In the genomic region with DNA sequence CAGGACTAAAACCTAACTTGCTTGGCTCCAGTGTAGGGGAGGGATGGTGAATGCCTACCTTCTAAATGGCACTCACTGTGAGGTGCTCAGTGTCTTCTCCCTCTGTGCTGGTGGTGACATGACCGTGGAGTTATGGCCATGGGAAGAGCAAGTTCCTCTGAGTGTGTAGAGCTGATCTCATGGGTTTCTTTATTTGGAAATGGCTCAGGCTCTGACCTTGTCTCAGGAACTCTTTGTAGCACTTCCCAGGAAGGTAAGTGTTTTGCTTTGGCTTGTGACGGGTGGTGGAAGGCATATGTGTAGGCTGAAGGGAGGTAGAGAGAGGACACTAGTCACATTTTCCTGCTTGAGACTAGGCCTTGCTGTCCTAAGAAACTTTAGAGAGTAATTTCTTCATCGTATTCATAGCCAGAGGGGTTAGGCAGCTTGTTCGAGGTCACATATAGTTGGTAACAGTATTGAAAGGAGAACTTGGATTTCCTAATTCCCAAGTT, we compare ENCODE assay signal across 11 cellular contexts. TPM values are rescaled to one million over a fixed set of nuclear protein-coding genes. Genes with fewer than 3 reads are reported as not detected.
DNase-seq lines count a peak whose midpoint lies in the region; ATAC-seq, FAIRE-seq and TF ChIP-seq lines count a peak whose summit lies in the region.
"Had no signal": no experiment of that assay in that cellular context is flagged by ENCODE, and none has a peak within 500 bp of the region (broad histone marks: within the 10 kb centered on the region; RNA-seq: fewer than 3 reads in every experiment).

No MANE protein-coding gene starts in this region.

- H3K4me1 ChIP-seq in A549 = peaks cover 93% of the 10 kb centered on the region
- H3K4me1 ChIP-seq in mononuclear cell (ENCODE audit: insufficient read depth, low read length) = peaks cover 92% of the 10 kb centered on the region

- peak overlapping the region; percentile 62 to 85 (median 73) for H3K4me3 Mint-ChIP-seq in IgD-negative memory B cell

- H3K9me3 Mint-ChIP-seq in IgD-negative memory B cell = no peaks in the 10 kb centered on the region

- FAIRE-seq in A549 (lab: Jason Lieb, UNC) (no peak), bronchial epithelial cell (lab: Jason Lieb, UNC) (peak; percentile 70), RCC 7860 (lab: Jason Lieb, UNC) (no peak), frontal cortex (lab: Jason Lieb, UNC) (no peak)

- H3K27me3 Mint-ChIP-seq in IgD-negative memory B cell = no peaks in the 10 kb centered on the region

- CTCF ChIA-PET in A549 (lab: Yijun Ruan, JAX) = interaction anchor here (1.0 to 1.2 kb wide), 2 partner anchors 79 to 145 kb away, joined by 3 read pairs; no protein-coding TSS in a partner anchor

- no peak for TF ChIP-seq POLR2A in A549 (IDR thresholded peaks at IDR 0.05; ENCODE audit: low read length)

- peak overlapping the region; percentile 25 to 74 (median 32) for H3K27ac Mint-ChIP-seq in IgD-negative memory B cell

- no peak overlapping the region for H3K4me3 ChIP-seq in A549
- no peak overlapping the region for H3K4me3 ChIP-seq in bronchial epithelial cell (ENCODE audit: low read depth, low read length)
- H3K4me3 ChIP-seq in mononuclear cell (ENCODE audit: low read length) = peak overlapping the region; percentile 9
- H3K4me3 ChIP-seq in WERI-Rb-1 (ENCODE audit: low read depth, low read length) = no peak overlapping the region

- DNase-seq in A549 (ENCODE audit: low read depth in 1 of 2, low spot score in 1 of 2) (no peak), bronchial epithelial cell (ENCODE audit: low read depth) (no peak), RCC 7860 (ENCODE audit: low spot score) (no peak), frontal cortex (ENCODE audit: low spot score in 2 of 2) (no peak), WERI-Rb-1 (no peak), NCI-H1105 treated with DMSO at 0.1 percent for 48 hours (lab: John Stamatoyannopoulos, UW) (no peak)
- DNase-seq: cerebellar nuclear complex, COR-L47, NCI-H1417 treated with DMSO at 0.1 percent for 48 hours had no signal

- WGBS in A549 (ENCODE audit: missing lambda C conversion rate) = 60% methylated on average over 4 of the region's 4 CpGs

- no peaks in the 10 kb centered on the region for H3K36me3 ChIP-seq in bronchial epithelial cell (ENCODE audit: control insufficient read depth, insufficient read depth, low read length)
- no peaks in the 10 kb centered on the region for H3K36me3 ChIP-seq in WERI-Rb-1

- no peak for TF ChIP-seq EP300 in A549 (IDR thresholded peaks at IDR 0.05)

- H3K4me2 ChIP-seq in A549 = peak overlapping the region; percentile 55

- POLR2A ChIA-PET in A549 (lab: Yijun Ruan, JAX) = no interaction called here

- H3K36me3 Mint-ChIP-seq in IgD-negative memory B cell = peaks cover 3% of the 10 kb centered on the region

- H3K9me3 ChIP-seq in A549 = no peaks in the 10 kb centered on the region
- no peaks in the 10 kb centered on the region for H3K9me3 ChIP-seq in mononuclear cell (ENCODE audit: low read depth, low read length)
- no peaks in the 10 kb centered on the region for H3K9me3 ChIP-seq in WERI-Rb-1 (ENCODE audit: severe bottlenecking)

- no peak for ATAC-seq in A549

- TF ChIP-seq CTCF in A549 (IDR thresholded peaks at IDR 0.05) (no peak), bronchial epithelial cell (IDR thresholded peaks at IDR 0.05; ENCODE audit: insufficient read depth, low read length, severe bottlenecking) (no peak), WERI-Rb-1 (IDR thresholded peaks at IDR 0.05; ENCODE audit: low read depth, low read length) (no peak)

- peak overlapping the region; percentile 47 to 72; a peak in 4 of 6 replicates for H3K27ac ChIP-seq in A549
- H3K27ac ChIP-seq in WERI-Rb-1 = no peak overlapping the region

- no peaks in the 10 kb centered on the region for H3K27me3 ChIP-seq in bronchial epithelial cell (ENCODE audit: control insufficient read depth, insufficient read depth, low read length)
- H3K27me3 ChIP-seq in mononuclear cell (ENCODE audit: insufficient read depth, low read length) = no peaks in the 10 kb centered on the region
- H3K27me3 ChIP-seq in WERI-Rb-1 (ENCODE audit: insufficient read depth, low read depth, severe bottlenecking) = peaks cover 10% of the 10 kb centered on the region

- TF ChIP-seq RAD21 in A549 (conservative IDR thresholded peaks at IDR 0.05 in 1 of 2, IDR thresholded peaks at IDR 0.05 in 1 of 2) = no peak

- H3K4me1 Mint-ChIP-seq in IgD-negative memory B cell = peaks cover 44 to 60% (median 52%) of the 10 kb centered on the region in 3 donors

TF ChIP-seq in A549, 52 proteins besides CTCF, POLR2A, EP300 and RAD21:
- no peak for TF ChIP-seq FOSL2 (IDR thresholded peaks at IDR 0.05)
- no peak for TF ChIP-seq FOSL2 (CRISPR knock-in tag; IDR thresholded peaks at IDR 0.05)
- TF ChIP-seq ESRRA (IDR thresholded peaks at IDR 0.05; ENCODE audit: borderline replicate concordance, low read length) = no peak
- TF ChIP-seq, protein P1, sequence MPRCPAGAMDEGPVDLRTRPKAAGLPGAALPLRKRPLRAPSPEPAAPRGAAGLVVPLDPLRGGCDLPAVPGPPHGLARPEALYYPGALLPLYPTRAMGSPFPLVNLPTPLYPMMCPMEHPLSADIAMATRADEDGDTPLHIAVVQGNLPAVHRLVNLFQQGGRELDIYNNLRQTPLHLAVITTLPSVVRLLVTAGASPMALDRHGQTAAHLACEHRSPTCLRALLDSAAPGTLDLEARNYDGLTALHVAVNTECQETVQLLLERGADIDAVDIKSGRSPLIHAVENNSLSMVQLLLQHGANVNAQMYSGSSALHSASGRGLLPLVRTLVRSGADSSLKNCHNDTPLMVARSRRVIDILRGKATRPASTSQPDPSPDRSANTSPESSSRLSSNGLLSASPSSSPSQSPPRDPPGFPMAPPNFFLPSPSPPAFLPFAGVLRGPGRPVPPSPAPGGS (IDR thresholded peaks at IDR 0.05) = no peak
- TF ChIP-seq, protein P2, sequence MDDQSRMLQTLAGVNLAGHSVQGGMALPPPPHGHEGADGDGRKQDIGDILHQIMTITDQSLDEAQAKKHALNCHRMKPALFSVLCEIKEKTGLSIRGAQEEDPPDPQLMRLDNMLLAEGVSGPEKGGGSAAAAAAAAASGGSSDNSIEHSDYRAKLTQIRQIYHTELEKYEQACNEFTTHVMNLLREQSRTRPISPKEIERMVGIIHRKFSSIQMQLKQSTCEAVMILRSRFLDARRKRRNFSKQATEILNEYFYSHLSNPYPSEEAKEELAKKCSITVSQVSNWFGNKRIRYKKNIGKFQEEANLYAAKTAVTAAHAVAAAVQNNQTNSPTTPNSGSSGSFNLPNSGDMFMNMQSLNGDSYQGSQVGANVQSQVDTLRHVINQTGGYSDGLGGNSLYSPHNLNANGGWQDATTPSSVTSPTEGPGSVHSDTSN (IDR thresholded peaks at IDR 0.05) = no peak
- no peak for TF ChIP-seq MAFK (IDR thresholded peaks at IDR 0.05; ENCODE audit: partially characterized antibody)
- no peak for TF ChIP-seq CHD4 (IDR thresholded peaks at IDR 0.05; ENCODE audit: borderline replicate concordance)
- TF ChIP-seq TP53 (CRISPR knock-in tag; IDR thresholded peaks at IDR 0.05) = no peak
- no peak for TF ChIP-seq JUNB (IDR thresholded peaks at IDR 0.05)
- TF ChIP-seq ZC3H11A (IDR thresholded peaks at IDR 0.05) = no peak
- no peak for TF ChIP-seq BHLHE40 (IDR thresholded peaks at IDR 0.05; ENCODE audit: low read depth, low read length)
- no peak for TF ChIP-seq RCOR1 (IDR thresholded peaks at IDR 0.05; ENCODE audit: low read depth, low read length)
- TF ChIP-seq FOSB (CRISPR knock-in tag; IDR thresholded peaks at IDR 0.05) = no peak
- TF ChIP-seq HEYL (CRISPR knock-in tag; IDR thresholded peaks at IDR 0.05) = no peak
- TF ChIP-seq NFE2L2 (conservative IDR thresholded peaks at IDR 0.05; ENCODE audit: low read length) = no peak
- no peak for TF ChIP-seq POLR2AphosphoS2 (conservative IDR thresholded peaks at IDR 0.05; ENCODE audit: low read length)
- no peak for TF ChIP-seq CBX2 (IDR thresholded peaks at IDR 0.05; ENCODE audit: borderline replicate concordance, low read depth)
- no peak for TF ChIP-seq KDM1A (IDR thresholded peaks at IDR 0.05; ENCODE audit: low read depth)
- TF ChIP-seq, protein P3, sequence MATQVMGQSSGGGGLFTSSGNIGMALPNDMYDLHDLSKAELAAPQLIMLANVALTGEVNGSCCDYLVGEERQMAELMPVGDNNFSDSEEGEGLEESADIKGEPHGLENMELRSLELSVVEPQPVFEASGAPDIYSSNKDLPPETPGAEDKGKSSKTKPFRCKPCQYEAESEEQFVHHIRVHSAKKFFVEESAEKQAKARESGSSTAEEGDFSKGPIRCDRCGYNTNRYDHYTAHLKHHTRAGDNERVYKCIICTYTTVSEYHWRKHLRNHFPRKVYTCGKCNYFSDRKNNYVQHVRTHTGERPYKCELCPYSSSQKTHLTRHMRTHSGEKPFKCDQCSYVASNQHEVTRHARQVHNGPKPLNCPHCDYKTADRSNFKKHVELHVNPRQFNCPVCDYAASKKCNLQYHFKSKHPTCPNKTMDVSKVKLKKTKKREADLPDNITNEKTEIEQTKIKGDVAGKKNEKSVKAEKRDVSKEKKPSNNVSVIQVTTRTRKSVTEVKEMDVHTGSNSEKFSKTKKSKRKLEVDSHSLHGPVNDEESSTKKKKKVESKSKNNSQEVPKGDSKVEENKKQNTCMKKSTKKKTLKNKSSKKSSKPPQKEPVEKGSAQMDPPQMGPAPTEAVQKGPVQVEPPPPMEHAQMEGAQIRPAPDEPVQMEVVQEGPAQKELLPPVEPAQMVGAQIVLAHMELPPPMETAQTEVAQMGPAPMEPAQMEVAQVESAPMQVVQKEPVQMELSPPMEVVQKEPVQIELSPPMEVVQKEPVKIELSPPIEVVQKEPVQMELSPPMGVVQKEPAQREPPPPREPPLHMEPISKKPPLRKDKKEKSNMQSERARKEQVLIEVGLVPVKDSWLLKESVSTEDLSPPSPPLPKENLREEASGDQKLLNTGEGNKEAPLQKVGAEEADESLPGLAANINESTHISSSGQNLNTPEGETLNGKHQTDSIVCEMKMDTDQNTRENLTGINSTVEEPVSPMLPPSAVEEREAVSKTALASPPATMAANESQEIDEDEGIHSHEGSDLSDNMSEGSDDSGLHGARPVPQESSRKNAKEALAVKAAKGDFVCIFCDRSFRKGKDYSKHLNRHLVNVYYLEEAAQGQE (IDR thresholded peaks at IDR 0.05) = no peak

RNA-seq across cellular contexts. Expression of a gene that starts 6.5 kb away (rescaled TPM):
- polyA plus RNA-seq in A549 (2011; rRNA removed) = 269 and 286 TPM in 2 replicates
- polyA plus RNA-seq in A549 (2012; cell fraction: cytosol; rRNA removed) = 133 and 148 TPM in 2 replicates
- polyA plus RNA-seq in A549 (2012; cell fraction: nucleus; rRNA removed) = 203 and 261 TPM in 2 replicates
- polyA plus RNA-seq in A549 (2017; fragmentation: RNase III; extraction: RNeasy Plus Mini Kit Qiagen cat#74134 plus additional on column Dnase treatment) = 250 to 289 TPM (median 285 TPM) in 3 replicates
- 271 and 285 TPM in 2 replicates for polyA minus RNA-seq in A549 (2011; rRNA and poly(A)+ RNA removed)
- 498 TPM for polyA plus RNA-seq in IgD-negative memory B cell
- 63.2 and 86.1 TPM in 2 replicates for total RNA-seq in bronchial epithelial cell
- total RNA-seq in mononuclear cell = 469 TPM
- total RNA-seq in frontal cortex = 17.9 TPM
